In the genomic region with DNA sequence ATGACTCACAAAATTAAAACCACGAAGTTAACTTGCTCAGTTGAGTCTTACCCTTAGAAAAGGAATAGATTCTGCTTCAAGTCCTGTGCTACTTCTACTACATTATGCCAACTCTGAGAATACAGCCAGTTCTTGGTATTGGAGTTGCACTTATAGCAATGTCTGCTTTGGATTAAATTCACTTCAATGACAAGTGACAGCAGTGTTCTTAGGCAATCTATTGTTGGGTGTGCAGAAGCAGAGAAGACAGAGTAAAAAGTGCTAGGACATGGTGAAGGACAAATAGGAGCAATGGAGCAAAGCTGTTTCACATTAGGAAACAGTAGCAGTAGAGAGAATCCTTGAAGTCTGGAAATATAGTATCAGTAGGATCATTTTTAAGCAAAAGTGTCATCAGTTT, we compare ENCODE assay signal across 16 cellular contexts.
DNase-seq lines count a peak whose midpoint lies in the region; ATAC-seq and TF ChIP-seq lines count a peak whose summit lies in the region.
"Had no signal": no experiment of that assay in that cellular context is flagged by ENCODE, and none has a peak within 500 bp of the region (broad histone marks: within the 10 kb centered on the region; RNA-seq: fewer than 3 reads in every experiment).

No MANE protein-coding gene starts in this region.

- H3K27me3 ChIP-seq in heart left ventricle: no peaks in the 10 kb centered on the region
- no peaks in the 10 kb centered on the region for H3K27me3 ChIP-seq in right atrium auricular region

- TF ChIP-seq CTCF in heart left ventricle (IDR thresholded peaks at IDR 0.05): no peak
- TF ChIP-seq CTCF in right atrium auricular region (IDR thresholded peaks at IDR 0.05): no peak
- no peak for TF ChIP-seq CTCF in astrocyte of the spinal cord (IDR thresholded peaks at IDR 0.05; ENCODE audit: low read depth, low read length)
- no peak for TF ChIP-seq CTCF in omental fat pad (IDR thresholded peaks at IDR 0.05)

- WGBS in heart left ventricle, 4 donors: 33 to 50% (median 43%) methylated on average over 1 of the region's 1 CpG

- H3K36me3 ChIP-seq in heart left ventricle (no peaks in the 10 kb centered on the region), right atrium auricular region (no peaks in the 10 kb centered on the region)
- H3K36me3 ChIP-seq: HAP-1 had no signal

- in situ Hi-C loops in astrocyte of the spinal cord (cut with HindIII; ENCODE audit: low sequenced_read_pairs): no loop called here

- intact Hi-C loops in heart left ventricle (cut with DNase I) (no loop called here), left ventricle myocardium superior (cut with micrococcal nuclease) (no loop called here)

- H3K27ac ChIP-seq in heart left ventricle: peak overlapping the region in 1 of 12 donors; percentile 32
- no peak overlapping the region for H3K27ac ChIP-seq in right atrium auricular region
- H3K27ac ChIP-seq: C4-2B, GM23248 had no signal

- H3K4me1 ChIP-seq in heart left ventricle: no peaks in the 10 kb centered on the region
- no peaks in the 10 kb centered on the region for H3K4me1 ChIP-seq in right atrium auricular region
- H3K4me1 ChIP-seq: Caco-2, HAP-1 had no signal

- DNase-seq in heart left ventricle (no peak), right atrium auricular region (ENCODE audit: low spot score) (no peak), astrocyte of the spinal cord (ENCODE audit: low read depth, low spot score) (peak; percentile 8), left ventricle myocardium superior (no peak), omental fat pad (ENCODE audit: low spot score) (no peak)
- DNase-seq: AML-193; Caco-2; CD4-positive, alpha-beta T cell; DMS79; GDM1; GM23248 had no signal

- TF ChIP-seq POLR2A in heart left ventricle (IDR thresholded peaks at IDR 0.05): no peak

- H3K9me3 ChIP-seq in heart left ventricle: no peaks in the 10 kb centered on the region
- no peaks in the 10 kb centered on the region for H3K9me3 ChIP-seq in right atrium auricular region
- H3K9me3 ChIP-seq: Caco-2, HAP-1 had no signal

- peak; percentile 32 to 82 (median 74) for ATAC-seq in heart left ventricle
- peak; percentile 85 for ATAC-seq in left ventricle myocardium superior
- ATAC-seq in omental fat pad (ENCODE audit: low FRiP score): no peak
- no peak for ATAC-seq in HG02763 (IDR thresholded peaks at IDR 0.05; ENCODE audit: unreplicated experiment)
- ATAC-seq in HG03432 (IDR thresholded peaks at IDR 0.05; ENCODE audit: unreplicated experiment): no peak
- ATAC-seq: HepG2 had no signal

- peak overlapping the region in 1 of 12 donors; percentile 14 for H3K4me3 ChIP-seq in heart left ventricle
- no peak overlapping the region for H3K4me3 ChIP-seq in right atrium auricular region
- no peak overlapping the region for H3K4me3 ChIP-seq in astrocyte of the spinal cord (ENCODE audit: low read depth, low read length)
- H3K4me3 ChIP-seq: GM23248, HAP-1 had no signal

Comparison
In these comparisons a context has a peak if more than half of its experiments do, and no peak if none do; other contexts are left out.
1. ATAC-seq: peak in heart left ventricle (4 of 4) and left ventricle myocardium superior (single experiment); none in omental fat pad (single experiment), HG02763 (single experiment) and HG03432 (single experiment).